1 cellular context compared by ENCODE assay signal in genomic region chr2:39061280-39061679, GRCh38.
TF ChIP-seq lines count a peak whose summit lies in the region.

No MANE protein-coding gene starts in this region.

TF ChIP-seq in GM23338, 12 proteins besides CTCF, POLR2A, EP300 and RAD21 (continued from another document):
- TF ChIP-seq REST (IDR thresholded peaks at IDR 0.05; ENCODE audit: unreplicated experiment) (no peak), ZNF114 (CRISPR knock-in tag; IDR thresholded peaks at IDR 0.05) (no peak)
